In genomic region chr13:114212096-114212495, GRCh38 we compare ENCODE assay signal across 1 cellular context.
TF ChIP-seq lines count a peak whose summit lies in the region.

No MANE protein-coding gene starts in this region.

TF ChIP-seq in SK-N-SH, 30 proteins besides CTCF, POLR2A, EP300 and RAD21:
- TF ChIP-seq FOSL2 (IDR thresholded peaks at IDR 0.05; ENCODE audit: borderline replicate concordance, low read depth) (no peak), PBX3 (IDR thresholded peaks at IDR 0.05) (peak; percentile 51; the same call in 1 of the 2 replicates), JUND (IDR thresholded peaks at IDR 0.05) (0 out of 2 replicates have a peak, but pooled peaks have one; percentile 9), TCF12 (IDR thresholded peaks at IDR 0.05) (peak; percentile 30; the same call in 1 of the 2 replicates)
